ENCODE assay signal across 1 cellular context in genomic region chrX:104567506-104567905, GRCh38.
TF ChIP-seq lines count a peak whose summit lies in the region.

No MANE protein-coding gene starts in this region.

TF ChIP-seq in WTC11, 78 proteins besides CTCF, POLR2A, EP300 and RAD21:
- TF ChIP-seq, protein P1, sequence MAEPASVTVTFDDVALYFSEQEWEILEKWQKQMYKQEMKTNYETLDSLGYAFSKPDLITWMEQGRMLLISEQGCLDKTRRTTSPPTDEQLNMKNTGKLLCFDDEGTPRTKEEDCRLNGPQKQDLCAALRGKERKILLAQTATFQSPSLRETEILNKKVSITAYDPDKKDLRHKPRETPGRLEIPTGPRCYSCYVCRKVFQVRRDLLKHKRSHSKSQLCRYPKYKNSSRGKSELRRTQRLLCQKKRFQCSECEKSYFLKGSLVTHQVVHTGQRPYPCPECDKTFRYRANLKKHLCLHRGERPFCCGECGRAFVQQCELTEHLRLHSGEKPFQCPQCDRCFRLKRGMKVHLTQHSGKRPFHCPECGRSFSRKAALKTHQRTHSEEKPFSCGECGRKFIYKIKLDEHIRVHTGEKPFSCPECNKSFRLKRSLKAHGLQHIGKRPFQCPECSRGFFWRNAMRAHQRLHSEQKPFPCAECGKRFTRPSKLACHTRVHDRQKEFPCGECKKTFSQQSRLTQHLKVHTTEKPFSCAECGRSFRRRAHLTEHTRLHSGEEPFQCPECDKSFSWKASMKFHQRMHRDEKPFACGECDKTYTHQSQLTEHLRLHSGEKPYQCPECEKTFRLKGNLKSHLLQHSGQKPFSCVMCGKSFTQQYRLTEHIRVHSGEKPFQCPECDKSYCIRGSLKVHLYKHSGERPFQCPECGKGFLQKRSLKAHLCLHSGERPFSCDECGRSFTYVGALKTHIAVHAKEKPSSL (CRISPR knock-in tag; conservative IDR thresholded peaks at IDR 0.05): no peak
- TF ChIP-seq ZBTB21 (CRISPR knock-in tag; IDR thresholded peaks at IDR 0.05; ENCODE audit: borderline replicate concordance) (no peak), TEAD4 (CRISPR knock-in tag; IDR thresholded peaks at IDR 0.05) (no peak), NR2C2 (CRISPR knock-in tag; IDR thresholded peaks at IDR 0.05) (no peak), CBFB (CRISPR knock-in tag; IDR thresholded peaks at IDR 0.05; ENCODE audit: low read depth) (no peak), ZNF317 (CRISPR knock-in tag; IDR thresholded peaks at IDR 0.05; ENCODE audit: borderline replicate concordance, low read depth) (no peak), RORB (CRISPR knock-in tag; IDR thresholded peaks at IDR 0.05) (no peak), NR1H2 (CRISPR knock-in tag; IDR thresholded peaks at IDR 0.05) (no peak)
- TF ChIP-seq, protein P2, sequence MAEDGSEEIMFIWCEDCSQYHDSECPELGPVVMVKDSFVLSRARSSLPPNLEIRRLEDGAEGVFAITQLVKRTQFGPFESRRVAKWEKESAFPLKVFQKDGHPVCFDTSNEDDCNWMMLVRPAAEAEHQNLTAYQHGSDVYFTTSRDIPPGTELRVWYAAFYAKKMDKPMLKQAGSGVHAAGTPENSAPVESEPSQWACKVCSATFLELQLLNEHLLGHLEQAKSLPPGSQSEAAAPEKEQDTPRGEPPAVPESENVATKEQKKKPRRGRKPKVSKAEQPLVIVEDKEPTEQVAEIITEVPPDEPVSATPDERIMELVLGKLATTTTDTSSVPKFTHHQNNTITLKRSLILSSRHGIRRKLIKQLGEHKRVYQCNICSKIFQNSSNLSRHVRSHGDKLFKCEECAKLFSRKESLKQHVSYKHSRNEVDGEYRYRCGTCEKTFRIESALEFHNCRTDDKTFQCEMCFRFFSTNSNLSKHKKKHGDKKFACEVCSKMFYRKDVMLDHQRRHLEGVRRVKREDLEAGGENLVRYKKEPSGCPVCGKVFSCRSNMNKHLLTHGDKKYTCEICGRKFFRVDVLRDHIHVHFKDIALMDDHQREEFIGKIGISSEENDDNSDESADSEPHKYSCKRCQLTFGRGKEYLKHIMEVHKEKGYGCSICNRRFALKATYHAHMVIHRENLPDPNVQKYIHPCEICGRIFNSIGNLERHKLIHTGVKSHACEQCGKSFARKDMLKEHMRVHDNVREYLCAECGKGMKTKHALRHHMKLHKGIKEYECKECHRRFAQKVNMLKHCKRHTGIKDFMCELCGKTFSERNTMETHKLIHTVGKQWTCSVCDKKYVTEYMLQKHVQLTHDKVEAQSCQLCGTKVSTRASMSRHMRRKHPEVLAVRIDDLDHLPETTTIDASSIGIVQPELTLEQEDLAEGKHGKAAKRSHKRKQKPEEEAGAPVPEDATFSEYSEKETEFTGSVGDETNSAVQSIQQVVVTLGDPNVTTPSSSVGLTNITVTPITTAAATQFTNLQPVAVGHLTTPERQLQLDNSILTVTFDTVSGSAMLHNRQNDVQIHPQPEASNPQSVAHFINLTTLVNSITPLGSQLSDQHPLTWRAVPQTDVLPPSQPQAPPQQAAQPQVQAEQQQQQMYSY (CRISPR knock-in tag; IDR thresholded peaks at IDR 0.05): no peak
- TF ChIP-seq, protein P3, sequence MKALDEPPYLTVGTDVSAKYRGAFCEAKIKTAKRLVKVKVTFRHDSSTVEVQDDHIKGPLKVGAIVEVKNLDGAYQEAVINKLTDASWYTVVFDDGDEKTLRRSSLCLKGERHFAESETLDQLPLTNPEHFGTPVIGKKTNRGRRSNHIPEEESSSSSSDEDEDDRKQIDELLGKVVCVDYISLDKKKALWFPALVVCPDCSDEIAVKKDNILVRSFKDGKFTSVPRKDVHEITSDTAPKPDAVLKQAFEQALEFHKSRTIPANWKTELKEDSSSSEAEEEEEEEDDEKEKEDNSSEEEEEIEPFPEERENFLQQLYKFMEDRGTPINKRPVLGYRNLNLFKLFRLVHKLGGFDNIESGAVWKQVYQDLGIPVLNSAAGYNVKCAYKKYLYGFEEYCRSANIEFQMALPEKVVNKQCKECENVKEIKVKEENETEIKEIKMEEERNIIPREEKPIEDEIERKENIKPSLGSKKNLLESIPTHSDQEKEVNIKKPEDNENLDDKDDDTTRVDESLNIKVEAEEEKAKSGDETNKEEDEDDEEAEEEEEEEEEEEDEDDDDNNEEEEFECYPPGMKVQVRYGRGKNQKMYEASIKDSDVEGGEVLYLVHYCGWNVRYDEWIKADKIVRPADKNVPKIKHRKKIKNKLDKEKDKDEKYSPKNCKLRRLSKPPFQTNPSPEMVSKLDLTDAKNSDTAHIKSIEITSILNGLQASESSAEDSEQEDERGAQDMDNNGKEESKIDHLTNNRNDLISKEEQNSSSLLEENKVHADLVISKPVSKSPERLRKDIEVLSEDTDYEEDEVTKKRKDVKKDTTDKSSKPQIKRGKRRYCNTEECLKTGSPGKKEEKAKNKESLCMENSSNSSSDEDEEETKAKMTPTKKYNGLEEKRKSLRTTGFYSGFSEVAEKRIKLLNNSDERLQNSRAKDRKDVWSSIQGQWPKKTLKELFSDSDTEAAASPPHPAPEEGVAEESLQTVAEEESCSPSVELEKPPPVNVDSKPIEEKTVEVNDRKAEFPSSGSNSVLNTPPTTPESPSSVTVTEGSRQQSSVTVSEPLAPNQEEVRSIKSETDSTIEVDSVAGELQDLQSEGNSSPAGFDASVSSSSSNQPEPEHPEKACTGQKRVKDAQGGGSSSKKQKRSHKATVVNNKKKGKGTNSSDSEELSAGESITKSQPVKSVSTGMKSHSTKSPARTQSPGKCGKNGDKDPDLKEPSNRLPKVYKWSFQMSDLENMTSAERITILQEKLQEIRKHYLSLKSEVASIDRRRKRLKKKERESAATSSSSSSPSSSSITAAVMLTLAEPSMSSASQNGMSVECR (CRISPR knock-in tag; IDR thresholded peaks at IDR 0.05; ENCODE audit: borderline replicate concordance): no peak
